ENCODE assay signal across 19 cellular contexts in the genomic region with DNA sequence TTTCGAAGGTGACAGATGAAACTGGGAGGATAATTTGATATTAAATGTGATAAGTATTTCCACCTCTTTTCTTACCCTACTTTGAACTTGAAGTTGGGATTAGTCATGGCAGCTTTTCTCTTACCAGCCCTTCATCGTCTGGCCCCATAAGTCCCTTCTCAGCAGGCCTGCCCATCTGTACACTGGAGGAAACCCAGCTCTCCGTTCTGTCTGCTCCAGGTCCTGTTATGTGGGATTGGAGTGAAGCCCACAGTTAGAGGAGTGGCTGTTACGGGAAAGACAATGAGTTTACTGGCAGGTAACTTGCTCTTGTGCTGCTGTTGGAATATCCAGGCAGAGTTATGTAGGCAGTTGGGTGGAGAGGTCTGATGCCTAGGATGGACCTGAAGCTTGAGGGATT.
"Had no signal": no experiment of that assay in that cellular context is flagged by ENCODE, and none has a peak within 500 bp of the region (broad histone marks: within the 10 kb centered on the region; RNA-seq: fewer than 3 reads in every experiment).

No MANE protein-coding gene starts in this region.

- H3K36me3 ChIP-seq: gastrocnemius medialis, heart right ventricle, neural progenitor cell, ovary had no signal

- H3K9me3 Mint-ChIP-seq: natural killer cell had no signal

- H3K27ac Mint-ChIP-seq: mesothelial cell of epicardium, natural killer cell, neural progenitor cell, progenitor cell of endocrine pancreas had no signal

- H3K27ac ChIP-seq: gastrocnemius medialis, heart right ventricle, neural progenitor cell, ovary had no signal

- ATAC-seq: esophagus mucosa, gastrocnemius medialis, heart right ventricle, natural killer cell, right cardiac atrium had no signal

- H3K27me3 Mint-ChIP-seq: progenitor cell of endocrine pancreas had no signal

- H3K4me3 Mint-ChIP-seq: mesothelial cell of epicardium, natural killer cell, neural progenitor cell had no signal

- H3K4me1 Mint-ChIP-seq: mesothelial cell of epicardium had no signal

- H3K27me3 ChIP-seq: gastrocnemius medialis, heart right ventricle, neural progenitor cell, ovary had no signal

- H3K9me3 ChIP-seq: gastrocnemius medialis, ovary had no signal

- H3K4me3 ChIP-seq: gastrocnemius medialis, heart right ventricle, neural progenitor cell, ovary had no signal

- H3K36me3 Mint-ChIP-seq: mesothelial cell of epicardium, natural killer cell had no signal

- DNase-seq: effector memory CD4-positive, alpha-beta T cell; gastrocnemius medialis; heart right ventricle; hypothalamus; kidney glomerular epithelial cell; mammary epithelial cell; natural killer cell; nucleus accumbens; ovary; right cardiac atrium; small intestine; stimulated activated CD4-positive, alpha-beta T cell treated with anti-CD3 and anti-CD28 coated beads, Interleukin-12 subunit alpha, Interleukin-12 subunit beta, amount 100 ng/mL, for 4 hours; stimulated activated CD4-positive, alpha-beta T cell treated with anti-CD3 and anti-CD28 coated beads, Interleukin-2, amount 100 ng/mL, for 48 hours; stimulated activated naive CD4-positive, alpha-beta T cell treated with Interleukin-2 at 50 U/mL for 16 hours; trophoblast cell had no signal
